27 cellular contexts compared by ENCODE assay signal in the genomic region with DNA sequence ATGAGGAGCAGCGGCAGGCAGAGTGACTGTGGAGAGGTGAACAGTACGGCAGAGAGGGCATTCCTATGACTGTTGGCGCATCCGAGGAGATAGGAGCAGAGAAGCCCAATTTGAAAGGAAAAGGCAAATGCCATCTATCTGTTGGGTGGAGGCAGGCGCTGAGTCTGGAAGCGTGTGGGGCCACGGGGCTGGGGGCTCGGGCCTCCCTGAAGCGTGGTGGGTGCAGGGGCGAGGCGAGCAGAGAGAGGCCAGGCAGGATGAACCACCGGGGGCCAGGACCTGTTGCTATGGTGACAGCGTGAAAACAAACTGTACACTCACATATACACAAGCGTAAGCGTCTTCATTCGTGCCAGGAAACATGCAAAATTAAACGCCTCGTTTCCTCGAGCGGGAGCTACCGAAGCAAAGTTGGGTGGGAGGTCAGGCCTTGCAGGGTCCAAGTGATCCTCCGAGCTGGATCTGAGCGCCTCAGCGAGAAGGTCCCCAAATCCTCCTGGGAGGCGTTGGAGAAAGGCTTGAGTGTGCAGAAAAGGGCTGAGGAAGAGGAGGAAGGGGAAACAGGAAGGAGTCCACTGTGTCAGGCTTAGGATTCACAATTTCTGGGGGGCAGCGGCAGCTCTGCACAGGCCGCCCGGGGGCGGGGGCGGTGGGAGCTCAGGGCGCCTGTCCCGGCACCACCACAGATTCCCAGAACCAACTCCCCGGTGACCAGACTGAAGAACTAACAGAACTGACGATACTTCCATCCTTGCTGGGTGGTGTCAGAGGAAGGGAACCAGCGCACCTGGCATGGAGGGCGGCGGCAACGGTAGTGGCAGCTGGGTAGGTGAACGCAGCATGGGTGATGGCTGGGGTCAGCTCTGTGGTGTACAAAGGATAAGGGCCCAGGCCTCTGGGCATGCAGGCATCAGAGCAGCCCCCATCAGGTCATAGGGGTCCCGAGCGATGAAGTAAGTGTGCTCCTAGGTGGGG.
DNase-seq lines count a peak whose midpoint lies in the region; TF ChIP-seq lines count a peak whose summit lies in the region.
"Had no signal": no experiment of that assay in that cellular context is flagged by ENCODE, and none has a peak within 500 bp of the region (broad histone marks: within the 10 kb centered on the region; RNA-seq: fewer than 3 reads in every experiment).

No MANE protein-coding gene starts in this region.

- no peaks in the 10 kb centered on the region for H4K20me1 ChIP-seq in mammary epithelial cell (ENCODE audit: insufficient read depth, low read length)

- TF ChIP-seq CTCF in type B pancreatic cell (conservative IDR thresholded peaks at IDR 0.05) (no peak), mammary epithelial cell (conservative IDR thresholded peaks at IDR 0.05 in 1 of 2, IDR thresholded peaks at IDR 0.05 in 1 of 2; ENCODE audit: extremely low read depth in 1 of 2, insufficient read depth in 1 of 2, low read depth in 1 of 2, low read length in 2 of 2) (no peak)

- no TSS peak for BruUV-seq in mammary epithelial cell (replicated peaks; lab: Mats Ljungman, UMichigan)

- DNase-seq in Daoy (ENCODE audit: low read depth) = peak; percentile 11
- DNase-seq in H7 = peak; percentile 19
- peak; percentile 18 for DNase-seq in NCI-H748 treated with DMSO at 0.1 percent for 48 hours (lab: John Stamatoyannopoulos, UW)
- DNase-seq in mesendoderm = peak; percentile 7
- no peak for DNase-seq in type B pancreatic cell (ENCODE audit: extremely low spot score, unreplicated experiment)
- DNase-seq in mammary epithelial cell = no peak
- no peak for DNase-seq in ACHN
- DNase-seq: Caco-2; CD8-positive, alpha-beta T cell; EL; GDM1; GOT3; NCI-H1048; NCI-H1417; NCI-H1694 treated with DMSO at 0.1 percent for 48 hours; NCI-H2081; NCI-H2171; NCI-H226; NCI-H510A treated with DMSO at 0.1 percent for 48 hours; NCI-H774; NK-92 treated with Interleukin-12 subunit alpha and Interleukin-12 subunit beta, amount 100 ng/mL, for 24 hours; PC-3; SJCRH30 had no signal

- no peak overlapping the region for H3K56ac ChIP-seq in mesendoderm (ENCODE audit: low read length)

- no peaks in the 10 kb centered on the region for H3K9me3 ChIP-seq in mammary epithelial cell (replicated peaks; ENCODE audit: insufficient read depth, low read length)
- H3K9me3 ChIP-seq: SJCRH30 had no signal

- no peaks in the 10 kb centered on the region for H3K27me3 ChIP-seq in H7 (ENCODE audit: control insufficient read depth, insufficient read depth, low read length)
- H3K27me3 ChIP-seq in mesendoderm (ENCODE audit: insufficient read depth, low read length, poor library complexity) = no peaks in the 10 kb centered on the region
- H3K27me3 ChIP-seq in mammary epithelial cell (ENCODE audit: insufficient read depth, low read length) = no peaks in the 10 kb centered on the region
- H3K27me3 ChIP-seq: SJCRH30 had no signal

- H3K79me1 ChIP-seq in mesendoderm (ENCODE audit: low read length) = no peaks in the 10 kb centered on the region

- no peak overlapping the region for H2AFZ ChIP-seq in mammary epithelial cell (ENCODE audit: low read depth, low read length)

- no peak overlapping the region for H2BK15ac ChIP-seq in mesendoderm (replicated peaks; ENCODE audit: low read depth)

- WGBS in mesendoderm (ENCODE audit: extremely low coverage, insufficient coverage, low lambda C conversion rate) = no CpG with 5 or more reads among the region's 41 CpGs
- WGBS in mammary epithelial cell (ENCODE audit: low coverage, missing lambda C conversion rate) = 93% methylated on average over 30 of the region's 41 CpGs

- H3K23ac ChIP-seq in mesendoderm (ENCODE audit: low read length) = no peak overlapping the region

- CTCF ChIA-PET in mammary epithelial cell (lab: Charles Lee; ENCODE audit: low non-redundant PET) = no interaction called here

- in situ Hi-C loops in mammary epithelial cell (cut with MboI; ENCODE audit: low sequenced_read_pairs in 2 of 2) (no loop called here), ACHN (cut with HindIII; ENCODE audit: low pct_ligation_motif_present, low pct_unique_long_range_greater_than_20kb, low sequenced_read_pairs) (no loop called here)

- no peak overlapping the region for H3K27ac ChIP-seq in mesendoderm (ENCODE audit: low read depth, low read length)
- H3K27ac ChIP-seq in mammary epithelial cell (ENCODE audit: insufficient read depth, low read depth, low read length) = no peak overlapping the region
- H3K27ac ChIP-seq: C4-2B, SJCRH30 had no signal

- H3K4me1 Mint-ChIP-seq in type B pancreatic cell (ENCODE audit: unreplicated experiment) = no peaks in the 10 kb centered on the region
- H3K4me1 Mint-ChIP-seq: B cell, IgD-negative memory B cell had no signal

- H2AK5ac ChIP-seq in mesendoderm (ENCODE audit: low read length) = no peak overlapping the region

- H4K8ac ChIP-seq in mesendoderm (ENCODE audit: low read depth, low read length) = no peak overlapping the region

- dilution Hi-C loops in mammary epithelial cell (cut with HindIII; ENCODE audit: low sequenced_read_pairs) = no loop called here

- H3K79me2 ChIP-seq in mesendoderm (ENCODE audit: control insufficient read depth, insufficient read depth, low read length) = no peaks in the 10 kb centered on the region
- H3K79me2 ChIP-seq in mammary epithelial cell (ENCODE audit: insufficient read depth, low read length) = no peaks in the 10 kb centered on the region

- H3K4me1 ChIP-seq in mesendoderm (ENCODE audit: control insufficient read depth, low read depth, low read length) (no peaks in the 10 kb centered on the region), mammary epithelial cell (ENCODE audit: insufficient read depth, low read length) (no peaks in the 10 kb centered on the region)
- H3K4me1 ChIP-seq: Caco-2, SJCRH30 had no signal

- H2BK5ac ChIP-seq in mesendoderm (ENCODE audit: low read length) = no peak overlapping the region

- intact Hi-C loops in mammary epithelial cell (cut with micrococcal nuclease) = no loop called here

- H2BK120ac ChIP-seq in mesendoderm (ENCODE audit: low read depth, low read length) = no peak overlapping the region

- no peak overlapping the region for H4K5ac ChIP-seq in mesendoderm (ENCODE audit: low read length)

- H3K4ac ChIP-seq in mesendoderm (ENCODE audit: low read depth, low read length) = no peak overlapping the region

- no peak overlapping the region for H3K18ac ChIP-seq in mesendoderm (ENCODE audit: low read length)

- H3K9me3 Mint-ChIP-seq in type B pancreatic cell = no peaks in the 10 kb centered on the region

- H3K36me3 ChIP-seq in H7 (replicated peaks; ENCODE audit: control insufficient read depth, insufficient read depth, low read length) (no peaks in the 10 kb centered on the region), mesendoderm (ENCODE audit: control insufficient read depth, insufficient read depth, low read length) (no peaks in the 10 kb centered on the region), mammary epithelial cell (ENCODE audit: insufficient read depth, low read length) (no peaks in the 10 kb centered on the region)
- H3K36me3 ChIP-seq: SJCRH30 had no signal

- no peaks in the 10 kb centered on the region for H3K27me3 Mint-ChIP-seq in type B pancreatic cell
- H3K27me3 Mint-ChIP-seq: B cell, IgD-negative memory B cell had no signal

- no peaks in the 10 kb centered on the region for H3K36me3 Mint-ChIP-seq in type B pancreatic cell

- no peak overlapping the region for H3K27ac Mint-ChIP-seq in type B pancreatic cell
- H3K27ac Mint-ChIP-seq: B cell; CD8-positive, alpha-beta T cell; IgD-negative memory B cell had no signal

- H3K9ac ChIP-seq in mesendoderm (ENCODE audit: low read length) = no peak overlapping the region
- no peak overlapping the region for H3K9ac ChIP-seq in mammary epithelial cell (ENCODE audit: insufficient read depth, low read length)

- H3K4me2 ChIP-seq in mesendoderm (ENCODE audit: low read length) (no peak overlapping the region), mammary epithelial cell (ENCODE audit: insufficient read depth, low read depth, low read length) (no peak overlapping the region)

- no peak overlapping the region for H3K4me3 Mint-ChIP-seq in type B pancreatic cell
- H3K4me3 Mint-ChIP-seq: B cell; CD8-positive, alpha-beta T cell; IgD-negative memory B cell had no signal

- H3K4me3 ChIP-seq in H7 (ENCODE audit: insufficient read depth, low read depth, low read length) (no peak overlapping the region), mesendoderm (ENCODE audit: low read length) (no peak overlapping the region), mammary epithelial cell (replicated peaks in 1 of 3; ENCODE audit: insufficient read depth in 1 of 3, low read depth in 2 of 3, low read length in 3 of 3) (no peak overlapping the region)
- H3K4me3 ChIP-seq: GM12878, SJCRH30 had no signal

Comparison
In these comparisons a context has a peak if more than half of its experiments do, and no peak if none do; other contexts are left out.
1. DNase-seq: peak in Daoy (single experiment), H7 (single experiment), NCI-H748 treated with DMSO at 0.1 percent for 48 hours (single experiment) and mesendoderm (single experiment); none in type B pancreatic cell (single experiment), mammary epithelial cell (single experiment) and ACHN (single experiment).